Comparison of ENCODE assay signal across 17 cellular contexts in the genomic region with DNA sequence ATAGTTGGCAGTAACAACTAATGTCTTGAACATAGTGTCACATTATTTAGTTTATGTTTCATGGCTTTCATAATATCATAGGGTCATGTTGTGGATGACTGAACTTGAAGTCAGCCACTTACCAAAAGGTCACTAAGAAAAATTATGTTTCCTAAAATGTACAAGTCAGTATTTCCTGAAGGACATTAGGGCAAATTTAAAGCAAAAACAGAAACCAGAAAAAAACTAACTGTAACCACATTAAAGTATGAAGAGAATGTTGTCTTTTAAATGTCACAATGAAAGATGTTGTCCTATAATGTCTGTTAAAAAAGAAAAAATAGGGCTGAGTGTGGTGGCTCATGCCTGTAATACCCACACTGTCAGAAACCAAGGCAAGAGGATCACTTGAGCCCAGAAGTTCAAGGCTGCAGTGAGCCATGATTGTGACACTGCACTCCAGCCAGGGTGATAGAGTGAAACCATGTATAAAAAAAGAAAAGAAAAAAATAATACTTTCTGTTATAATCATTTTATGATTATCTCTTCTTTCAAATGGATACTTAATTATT. TPM values are rescaled to one million over a fixed set of nuclear protein-coding genes. Genes with fewer than 3 reads are reported as not detected.
"Had no signal": no experiment of that assay in that cellular context is flagged by ENCODE, and none has a peak within 500 bp of the region (broad histone marks: within the 10 kb centered on the region; RNA-seq: fewer than 3 reads in every experiment).

No MANE protein-coding gene starts in this region.

- H3K4me1 ChIP-seq: upper lobe of right lung had no signal

- H3K27me3 ChIP-seq: body of pancreas, foreskin keratinocyte, heart left ventricle, testis, upper lobe of right lung had no signal

- H3K36me3 ChIP-seq: heart left ventricle, upper lobe of right lung had no signal

- ATAC-seq: activated naive CD8-positive, alpha-beta T cell treated with anti-CD3 and anti-CD28 coated beads, Interleukin-2, amount 50 U/mL, for 24 hours; body of pancreas; foreskin keratinocyte; heart left ventricle; left colon; natural killer cell; sciatic nerve; stimulated activated naive CD8-positive, alpha-beta T cell treated with anti-CD3 and anti-CD28 coated beads, Interleukin-15, amount 100 ng/mL, for 72 hours; upper lobe of right lung had no signal

- DNase-seq: activated CD4-positive, alpha-beta T cell treated with anti-CD3 and anti-CD28 coated beads for 48 hours; activated naive CD4-positive, alpha-beta T cell; activated naive CD8-positive, alpha-beta T cell treated with anti-CD3 and anti-CD28 coated beads, Interleukin-2, amount 50 U/mL, for 24 hours; body of pancreas; dermis blood vessel endothelial cell; foreskin keratinocyte; heart left ventricle; left colon; natural killer cell; stimulated activated CD4-positive, alpha-beta T cell treated with anti-CD3 and anti-CD28 coated beads, Interleukin-4, amount 100 ng/mL, for 1 hour; stimulated activated CD8-positive, alpha-beta memory T cell treated with anti-CD3 and anti-CD28 coated beads, Interleukin-4, amount 100 ng/mL, for 48 hours; stimulated activated naive CD8-positive, alpha-beta T cell treated with anti-CD3 and anti-CD28 coated beads, Interleukin-15, amount 100 ng/mL, for 72 hours; testis; upper lobe of right lung had no signal

- H3K4me3 ChIP-seq: body of pancreas, heart left ventricle, testis, upper lobe of right lung had no signal

- H3K9me3 ChIP-seq: body of pancreas, heart left ventricle, testis, upper lobe of right lung had no signal

- H3K27ac ChIP-seq: body of pancreas, foreskin keratinocyte, heart left ventricle, testis, upper lobe of right lung had no signal

RNA-seq across cellular contexts. Expression of a gene that starts 55.8 kb away (rescaled TPM):
- total RNA-seq: activated T-helper 1 cell treated with anti-CD3 and anti-CD28 coated beads, Interleukin-12 subunit alpha, Interleukin-12 subunit beta, Interleukin-2, Interleukin-4 antibody, amounts not matched to agents 30 ng/mL and 10 ng/mL and 1 ng/mL, durations not matched to agents 14 hours and 24 hours and 36 hours; natural killer cell had no signal
- polyA plus RNA-seq: esophagus had no signal
